In genomic region chr20:63968928-63969760, GRCh38 we compare ENCODE assay signal across 7 cellular contexts. TPM values are rescaled to one million over a fixed set of nuclear protein-coding genes. Genes with fewer than 3 reads are reported as not detected.
DNase-seq lines count a peak whose midpoint lies in the region; ATAC-seq and TF ChIP-seq lines count a peak whose summit lies in the region.

No MANE protein-coding gene starts in this region.

- H3F3A ChIP-seq in GM23338 (replicated peaks; ENCODE audit: low read depth) = peaks cover 7% of the 10 kb centered on the region; the same call in 1 of the 2 replicates

- H3K4me2 ChIP-seq in GM23338 = peak overlapping the region; percentile 90

- H3K79me2 ChIP-seq in GM23338 (replicated peaks; ENCODE audit: insufficient read depth) = peaks cover 9% of the 10 kb centered on the region

- H3K27me3 ChIP-seq in GM23338 (ENCODE audit: insufficient read depth) (peaks cover 7% of the 10 kb centered on the region; the same call in 1 of the 2 replicates), upper lobe of right lung (no peaks in the 10 kb centered on the region)

- no peaks in the 10 kb centered on the region for H3K9me2 ChIP-seq in GM23338 (ENCODE audit: insufficient read depth)

- peaks cover 4% of the 10 kb centered on the region; the same call in 2 of the 3 replicates for H3K36me3 Mint-ChIP-seq in GM23338 (ENCODE audit: low read depth)
- peaks cover 6% of the 10 kb centered on the region for H3K36me3 Mint-ChIP-seq in T-cell

- H3K4me1 Mint-ChIP-seq in GM23338 = peaks cover 17% of the 10 kb centered on the region
- peaks cover 19 to 31% (median 26%) of the 10 kb centered on the region in 3 donors for H3K4me1 Mint-ChIP-seq in T-cell

- H3K27ac ChIP-seq in GM23338 (ENCODE audit: low read depth) = no peak overlapping the region
- H3K27ac ChIP-seq in upper lobe of right lung = peak overlapping the region; percentile 70

- peak overlapping the region; percentile 84 for H3K4me3 Mint-ChIP-seq in GM23338
- peak overlapping the region; percentile 76 to 89 (median 83) for H3K4me3 Mint-ChIP-seq in T-cell

- H3K9me3 ChIP-seq in upper lobe of right lung = no peaks in the 10 kb centered on the region

- H3K4me3 ChIP-seq in GM23338 (peak overlapping the region; percentile 78), upper lobe of right lung (peak overlapping the region; percentile 65)

- no peak overlapping the region for H2AFZ ChIP-seq in GM23338

- DNase-seq in GM23338 (ENCODE audit: low spot score) (peak; percentile 59), T-cell (peak in 10 of 34 experiments; percentile 28 to 49 (median 38)), ecto neural progenitor cell (ENCODE audit: low spot score) (peak; percentile 64), mucosa of gallbladder (ENCODE audit: low spot score) (peak; percentile 9), upper lobe of right lung (peak; percentile 76), germinal center (ENCODE audit: low spot score) (no peak), SK-N-DZ (ENCODE audit: low spot score) (no peak)

- intact Hi-C loops in upper lobe of right lung (cut with DNase I) = no loop called here

- H3K4me1 ChIP-seq in GM23338 (ENCODE audit: insufficient read depth) (peaks cover 8% of the 10 kb centered on the region), upper lobe of right lung (peaks cover 26% of the 10 kb centered on the region)

- TF ChIP-seq CTCF in GM23338 (conservative IDR thresholded peaks at IDR 0.05; ENCODE audit: low read depth in 2 of 2) = no peak
- TF ChIP-seq CTCF in upper lobe of right lung (IDR thresholded peaks at IDR 0.05) = no peak

- H4K20me1 ChIP-seq in GM23338 (replicated peaks; ENCODE audit: insufficient read depth) = no peaks in the 10 kb centered on the region

- POLR2A ChIA-PET in T-cell (lab: Charles Lee) = no interaction called here

- H3K36me3 ChIP-seq in GM23338 (ENCODE audit: insufficient read depth) (no peaks in the 10 kb centered on the region), upper lobe of right lung (peaks cover 19% of the 10 kb centered on the region)

- CTCF ChIA-PET in T-cell (lab: Charles Lee) = no interaction called here

- H3K9me3 Mint-ChIP-seq in GM23338 (no peaks in the 10 kb centered on the region; the same call in 2 of the 3 replicates), T-cell (no peaks in the 10 kb centered on the region)

- ATAC-seq in GM23338 (no peak; the same call in 2 of the 3 replicates), T-cell (replicated peaks in 1 of 4) (peak; percentile 44 to 56 (median 46)), upper lobe of right lung (no peak)

- H3K27me3 Mint-ChIP-seq in GM23338 (ENCODE audit: insufficient read depth, low read depth, poor library complexity) (peaks cover 19% of the 10 kb centered on the region), T-cell (no peaks in the 10 kb centered on the region)

- H3K27ac Mint-ChIP-seq in GM23338 = no peak overlapping the region
- H3K27ac Mint-ChIP-seq in T-cell = peak overlapping the region; percentile 85 to 87

TF ChIP-seq in GM23338, 12 proteins besides CTCF, POLR2A, EP300 and RAD21:
- TF ChIP-seq ZNF331 (CRISPR knock-in tag; IDR thresholded peaks at IDR 0.05; ENCODE audit: low read depth) (no peak), POLR2AphosphoS5 (IDR thresholded peaks at IDR 0.05; ENCODE audit: low read depth) (0 out of 2 replicates have a peak, but pooled peaks have one; percentile 23), ZNF462 (CRISPR knock-in tag; IDR thresholded peaks at IDR 0.05) (no peak), STAT1 (IDR thresholded peaks at IDR 0.05; ENCODE audit: unreplicated experiment) (no peak)

RNA-seq across cellular contexts. Expression of gene ZNF512B, which starts 0.6 kb away (rescaled TPM):
- 21.4 and 28.8 TPM in 2 replicates for total RNA-seq in GM23338 (2014; rRNA removed; shearing (Covaris generic))
- 6.0 and 6.1 TPM in 2 replicates for polyA plus RNA-seq in GM23338 (2016; fragmentation: Nextera tagmentation; extraction: Ambion mirVana)
- 10 to 100 TPM; 22.7 to 26.3 (median 25.1) TPM for total RNA-seq in T-cell
- 26.1 TPM for total RNA-seq in mucosa of gallbladder
- total RNA-seq in upper lobe of right lung = 17.6 TPM
- polyA plus RNA-seq in SK-N-DZ (2014; cell fraction: cytosol; rRNA removed) = 23.6 and 26.7 TPM in 2 replicates
- 70.8 and 86.4 TPM in 2 replicates for polyA plus RNA-seq in SK-N-DZ (2014; cell fraction: nucleus; rRNA removed)

RNA-seq across cellular contexts. Expression of gene SAMD10, which starts 10.3 kb away (rescaled TPM):
- 2.8 and 7.3 TPM in 2 replicates for total RNA-seq in GM23338 (2014; rRNA removed; shearing (Covaris generic))
- polyA plus RNA-seq in GM23338 (2016; fragmentation: Nextera tagmentation; extraction: Ambion mirVana) = 2.1 and 3.2 TPM in 2 replicates
- total RNA-seq in T-cell (10 to 100 TPM; 16.1 to 30.8 (median 17.7) TPM), mucosa of gallbladder (12.7 TPM), upper lobe of right lung (4.3 TPM)
- 3.9 and 16.4 TPM in 2 replicates for polyA plus RNA-seq in SK-N-DZ (2014; cell fraction: cytosol; rRNA removed)
- polyA plus RNA-seq in SK-N-DZ (2014; cell fraction: nucleus; rRNA removed) = 29.2 and 35.3 TPM in 2 replicates

RNA-seq across cellular contexts. Expression of gene PRPF6, which starts 11.8 kb away (rescaled TPM):
- total RNA-seq in GM23338 (2014; rRNA removed; shearing (Covaris generic)) = 73.5 and 79.9 TPM in 2 replicates
- polyA plus RNA-seq in GM23338 (2016; fragmentation: Nextera tagmentation; extraction: Ambion mirVana) = 53.8 and 56.2 TPM in 2 replicates
- total RNA-seq in T-cell = 100 to 1,000 TPM in 1 of 5 donors, 10 to 100 TPM in 4; 59.8 to 106 (median 83.5) TPM
- total RNA-seq in mucosa of gallbladder = 74.7 TPM
- total RNA-seq in upper lobe of right lung = 58.9 TPM
- 137 and 140 TPM in 2 replicates for polyA plus RNA-seq in SK-N-DZ (2014; cell fraction: cytosol; rRNA removed)
- 105 and 126 TPM in 2 replicates for polyA plus RNA-seq in SK-N-DZ (2014; cell fraction: nucleus; rRNA removed)

RNA-seq across cellular contexts. Expression of gene UCKL1, which starts 12.9 kb away (rescaled TPM):
- total RNA-seq in GM23338 (2014; rRNA removed; shearing (Covaris generic)) = 46.5 and 56.8 TPM in 2 replicates
- 82.5 and 89.3 TPM in 2 replicates for polyA plus RNA-seq in GM23338 (2016; fragmentation: Nextera tagmentation; extraction: Ambion mirVana)
- 10 to 100 TPM; 40.6 to 72.3 (median 67.0) TPM for total RNA-seq in T-cell
- total RNA-seq in mucosa of gallbladder = 42.4 TPM
- 38.9 TPM for total RNA-seq in upper lobe of right lung
- polyA plus RNA-seq in SK-N-DZ (2014; cell fraction: cytosol; rRNA removed) = 37.5 and 37.9 TPM in 2 replicates
- 113 and 219 TPM in 2 replicates for polyA plus RNA-seq in SK-N-DZ (2014; cell fraction: nucleus; rRNA removed)

Comparison
In these comparisons a context has a peak if more than half of its experiments do, and no peak if none do; other contexts are left out.
1. ATAC-seq: peak in T-cell (4 of 4); none in GM23338 (single experiment) and upper lobe of right lung (single experiment).
2. DNase-seq: peak in GM23338 (single experiment), ecto neural progenitor cell (single experiment), mucosa of gallbladder (single experiment) and upper lobe of right lung (single experiment); none in germinal center (single experiment) and SK-N-DZ (single experiment).